In genomic region chr1:7539772-7540175, GRCh38 we compare ENCODE assay signal across 8 cellular contexts.
A peak's percentile ranks its signal among the peaks of the same experiment; 100 is the strongest.
DNase-seq lines count a peak whose midpoint lies in the region; ATAC-seq and TF ChIP-seq lines count a peak whose summit lies in the region.

No MANE protein-coding gene starts in this region.

- WGBS in heart left ventricle, 4 donors, result 59 to 69% (median 64%) methylated on average over 7 of the region's 7 CpGs
- 72 to 78% methylated on average over 7 of the region's 7 CpGs for WGBS in aorta, 2 donors

- H3K4me3 ChIP-seq in AG04449 (ENCODE audit: low read depth, low read length) (no peak overlapping the region), heart left ventricle (no peak overlapping the region), aorta (ENCODE audit: low read length in 2 of 2) (no peak overlapping the region)

- POLR2A ChIA-PET in AG04449 (lab: Yijun Ruan, JAX), result no interaction called here

- ATAC-seq in heart left ventricle (peak in 2 of 4 donors; percentile 21 to 22), aorta (ENCODE audit: low FRiP score) (no peak), HG02938 (IDR thresholded peaks at IDR 0.05; ENCODE audit: unreplicated experiment) (no peak), HG03460 (IDR thresholded peaks at IDR 0.05; ENCODE audit: unreplicated experiment) (no peak)

- H3K27me3 ChIP-seq in heart left ventricle (peaks cover 0 to 6% (median 0%) of the 10 kb centered on the region in 9 donors), aorta (ENCODE audit: control insufficient read depth in 1 of 2, insufficient read depth in 2 of 2, low read length in 1 of 2) (no peaks in the 10 kb centered on the region)

- H3K4me1 ChIP-seq in heart left ventricle (peaks cover 0 to 10% (median 0%) of the 10 kb centered on the region in 12 donors), aorta (ENCODE audit: control insufficient read depth in 1 of 2, insufficient read depth in 2 of 2, low read length in 2 of 2) (no peaks in the 10 kb centered on the region)

- DNase-seq in AG04449 (ENCODE audit: low read depth, low spot score), result no peak
- DNase-seq in SHP77 (lab: John Stamatoyannopoulos, UW), result peak; percentile 70 to 75
- DNase-seq in heart left ventricle, result peak in 3 of 5 donors; percentile 19 to 55 (median 27)
- DNase-seq in aorta, result peak; percentile 45 to 55
- no peak for DNase-seq in stimulated activated naive CD4-positive, alpha-beta T cell (lab: John Stamatoyannopoulos, UW)

- H3K9me3 ChIP-seq in heart left ventricle (no peaks in the 10 kb centered on the region), aorta (ENCODE audit: control insufficient read depth, low read length) (no peaks in the 10 kb centered on the region)

- intact Hi-C loops in heart left ventricle (cut with DNase I), result no loop called here
- intact Hi-C loops in aorta (cut with DNase I), result no loop called here

- H3K36me3 ChIP-seq in heart left ventricle (no peaks in the 10 kb centered on the region), aorta (ENCODE audit: control insufficient read depth in 1 of 2, insufficient read depth in 2 of 2, low read length in 1 of 2) (no peaks in the 10 kb centered on the region)

- no peak for TF ChIP-seq POLR2A in heart left ventricle (IDR thresholded peaks at IDR 0.05)

- H3K27ac ChIP-seq in heart left ventricle (no peak overlapping the region), aorta (ENCODE audit: low read depth in 1 of 2, low read length in 2 of 2) (no peak overlapping the region)

- CTCF ChIA-PET in AG04449 (lab: Yijun Ruan, JAX), result interaction anchor here (1.0 kb wide), 1 partner anchor 11 kb away, joined by 4 read pairs; no protein-coding TSS in a partner anchor

- TF ChIP-seq CTCF in AG04449 (IDR thresholded peaks at IDR 0.05; ENCODE audit: insufficient read depth, low read length, missing control alignments) (peak; percentile 39), GM12874 (IDR thresholded peaks at IDR 0.05; ENCODE audit: insufficient read depth, low read depth, low read length) (peak; percentile 44; the same call in 1 of the 2 replicates), heart left ventricle (IDR thresholded peaks at IDR 0.05) (peak in 7 of 12 donors; percentile 15 to 50 (median 35))

Comparison
In these comparisons a context has a peak if more than half of its experiments do, and no peak if none do; other contexts are left out.
1. DNase-seq: peak in SHP77 (2 of 2), heart left ventricle (3 of 5) and aorta (2 of 2); none in AG04449 (single experiment) and stimulated activated naive CD4-positive, alpha-beta T cell (0 of 6).
2. Peak in every context shown above with its lines, with median percentiles within 50 percentile points of each other: CTCF ChIP-seq.